ENCODE assay signal across 21 cellular contexts in the genomic region with DNA sequence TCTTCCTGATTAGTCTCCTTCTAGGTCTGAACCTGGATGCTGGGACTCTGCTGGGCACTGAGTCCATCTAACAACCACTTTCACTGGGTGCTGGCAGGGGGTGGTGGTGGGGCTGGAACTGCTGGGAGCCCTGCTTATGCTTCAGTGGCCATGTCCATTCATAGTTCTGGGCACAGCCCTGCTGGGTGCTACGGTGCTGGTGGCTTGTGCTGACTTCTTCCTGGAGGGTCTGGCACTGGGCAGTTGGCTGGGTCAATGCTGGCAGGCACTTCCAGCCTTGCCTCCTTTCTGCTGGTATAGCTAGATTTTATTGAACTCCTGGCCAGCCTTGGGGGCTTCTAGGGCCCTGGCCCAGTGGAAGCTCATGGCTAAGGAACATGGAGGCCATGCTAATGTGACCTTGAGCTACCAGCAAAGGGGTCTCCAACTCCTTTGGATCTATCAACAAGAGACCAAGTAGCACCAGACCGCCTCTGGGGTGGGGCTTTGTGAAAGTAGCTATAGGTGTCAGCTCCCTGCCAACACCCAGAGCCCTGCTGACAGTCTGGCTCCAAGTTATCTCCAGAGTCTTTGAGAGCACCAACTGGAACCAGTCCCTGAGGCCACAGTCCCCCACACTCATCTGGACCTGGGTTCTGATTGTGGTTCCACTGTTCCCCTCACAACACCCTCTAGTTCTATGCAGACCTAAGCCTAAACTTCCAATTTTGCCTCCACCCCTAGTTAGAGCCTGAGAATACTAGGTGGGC.
DNase-seq lines count a peak whose midpoint lies in the region; ATAC-seq, FAIRE-seq and TF ChIP-seq lines count a peak whose summit lies in the region.
"Had no signal": no experiment of that assay in that cellular context is flagged by ENCODE, and none has a peak within 500 bp of the region (broad histone marks: within the 10 kb centered on the region; RNA-seq: fewer than 3 reads in every experiment).

No MANE protein-coding gene starts in this region.

- H3K23ac ChIP-seq in IMR-90 (ENCODE audit: low read depth, low read length) (no peak overlapping the region), mesenchymal stem cell (ENCODE audit: low read length in 2 of 2) (no peak overlapping the region)

- ATAC-seq in IMR-90 (ENCODE audit: low read depth) = no peak
- peak; percentile 21 for ATAC-seq in stimulated activated effector memory CD8-positive, alpha-beta T cell treated with anti-CD3 and anti-CD28 coated beads, Interleukin-12 subunit alpha, Interleukin-12 subunit beta, amount 100 ng/mL, for 72 hours
- no peak for ATAC-seq in GM18498 (IDR thresholded peaks at IDR 0.05; ENCODE audit: unreplicated experiment)
- ATAC-seq: HCT116 had no signal

- intact Hi-C loops in IMR-90 (cut with micrococcal nuclease) = no loop called here

- H3K14ac ChIP-seq in IMR-90 (replicated peaks; ENCODE audit: low read depth, low read length) (no peak overlapping the region), mesenchymal stem cell (ENCODE audit: low read length in 2 of 2) (peak overlapping the region in 1 of 2 experiments; percentile 36)

- peaks cover 4% of the 10 kb centered on the region; the same call in 1 of the 2 replicates for H4K20me1 ChIP-seq in IMR-90 (ENCODE audit: insufficient read depth, low read length)
- H4K20me1 ChIP-seq: BLaER1 treated with 17β-estradiol and CSF1 and Interleukin-3, amounts not matched to agents 10 nM and 100 nM had no signal

- H3K4ac ChIP-seq in IMR-90 (ENCODE audit: low read depth, low read length) (no peak overlapping the region), mesenchymal stem cell (ENCODE audit: low read depth in 1 of 2, low read length in 2 of 2) (no peak overlapping the region)

- H3K27ac Mint-ChIP-seq in stimulated activated effector memory CD8-positive, alpha-beta T cell treated with anti-CD3 and anti-CD28 coated beads, Interleukin-12 subunit alpha, Interleukin-12 subunit beta, amount 100 ng/mL, for 72 hours = no peak overlapping the region
- H3K27ac Mint-ChIP-seq: B cell; CD4-positive, CD25-positive, alpha-beta regulatory T cell; CD8-positive, alpha-beta memory T cell; HFFc6; IgD-negative memory B cell had no signal

- H3K9ac ChIP-seq in IMR-90 (ENCODE audit: low read depth, low read length) (no peak overlapping the region), mesenchymal stem cell (ENCODE audit: low read length) (no peak overlapping the region)
- H3K9ac ChIP-seq: BLaER1 treated with 17β-estradiol and CSF1 and Interleukin-3, amounts not matched to agents 10 nM and 100 nM had no signal

- H2AFZ ChIP-seq in IMR-90 (replicated peaks; ENCODE audit: low read length, poor library complexity) (peak overlapping the region; percentile 0), mesenchymal stem cell (ENCODE audit: low read depth, low read length) (no peak overlapping the region)

- H3K18ac ChIP-seq in IMR-90 (ENCODE audit: low read depth, low read length) (no peak overlapping the region), mesenchymal stem cell (ENCODE audit: low read depth in 1 of 2, low read length in 2 of 2) (peak overlapping the region; percentile 11 to 18)

- 100% methylated on average over 1 of the region's 2 CpGs; no CpG with 5 or more reads in 1 of the 2 experiments for WGBS in IMR-90 (ENCODE audit: extremely low coverage in 2 of 2, insufficient read length in 1 of 2), 2 experiments
- 93% methylated on average over 2 of the region's 2 CpGs for WGBS in mesenchymal stem cell

- H2AK5ac ChIP-seq in IMR-90 (ENCODE audit: low read depth, low read length) = no peak overlapping the region
- H2AK5ac ChIP-seq in mesenchymal stem cell (ENCODE audit: low read length, severe bottlenecking) = no peak overlapping the region

- H3K4me3 Mint-ChIP-seq in stimulated activated effector memory CD8-positive, alpha-beta T cell treated with anti-CD3 and anti-CD28 coated beads, Interleukin-12 subunit alpha, Interleukin-12 subunit beta, amount 100 ng/mL, for 72 hours = no peak overlapping the region
- H3K4me3 Mint-ChIP-seq: B cell; CD4-positive, CD25-positive, alpha-beta regulatory T cell; CD8-positive, alpha-beta memory T cell; HFFc6; IgD-negative memory B cell had no signal

- POLR2A ChIA-PET in IMR-90 (lab: Charles Lee; ENCODE audit: unreplicated experiment) = no interaction called here

- H2BK20ac ChIP-seq in IMR-90 (ENCODE audit: low read depth, low read length) = no peak overlapping the region

- H3K9me1 ChIP-seq in IMR-90 (ENCODE audit: insufficient read depth, low read length) = peaks cover 10% of the 10 kb centered on the region; the same call in 1 of the 2 replicates

- peaks cover 4% of the 10 kb centered on the region for H3K9me3 Mint-ChIP-seq in stimulated activated effector memory CD8-positive, alpha-beta T cell treated with anti-CD3 and anti-CD28 coated beads, Interleukin-12 subunit alpha, Interleukin-12 subunit beta, amount 100 ng/mL, for 72 hours
- H3K9me3 Mint-ChIP-seq: HFFc6 had no signal

- H3K9me3 ChIP-seq in IMR-90 (ENCODE audit: control insufficient read depth, insufficient read depth, low read length) = no peaks in the 10 kb centered on the region
- no peaks in the 10 kb centered on the region for H3K9me3 ChIP-seq in mesenchymal stem cell (ENCODE audit: control insufficient read depth, low read length)
- no peaks in the 10 kb centered on the region for H3K9me3 ChIP-seq in MG63
- H3K9me3 ChIP-seq: BLaER1 treated with 17β-estradiol and CSF1 and Interleukin-3, amounts not matched to agents 10 nM and 100 nM had no signal

- dilution Hi-C loops in IMR-90 (cut with HindIII; ENCODE audit: low sequenced_read_pairs, unreplicated experiment) = no loop called here

- TF ChIP-seq CTCF in IMR-90 (conservative IDR thresholded peaks at IDR 0.05; ENCODE audit: low read depth, low read length) = no peak

- H3K79me1 ChIP-seq in IMR-90 (ENCODE audit: low read depth in 1 of 2, low read length in 2 of 2) = peaks cover 17 to 32% of the 10 kb centered on the region in 2 experiments
- peaks cover 3% of the 10 kb centered on the region for H3K79me1 ChIP-seq in mesenchymal stem cell (replicated peaks; ENCODE audit: low read length, poor library complexity, severe bottlenecking)

- H3K36me3 ChIP-seq in IMR-90 (ENCODE audit: control insufficient read depth, insufficient read depth, low read length) (no peaks in the 10 kb centered on the region), mesenchymal stem cell (ENCODE audit: control insufficient read depth in 1 of 2, insufficient read depth in 2 of 2, low read depth in 1 of 2, low read length in 2 of 2) (no peaks in the 10 kb centered on the region), MG63 (no peaks in the 10 kb centered on the region)
- H3K36me3 ChIP-seq: BLaER1 treated with 17β-estradiol and CSF1 and Interleukin-3, amounts not matched to agents 10 nM and 100 nM had no signal

- TF ChIP-seq RAD21 in IMR-90 (IDR thresholded peaks at IDR 0.05; ENCODE audit: low read length) = no peak

- BruUV-seq in IMR-90 (replicated peaks; lab: Mats Ljungman, UMichigan) = no TSS peak

- H2AK9ac ChIP-seq in IMR-90 (replicated peaks; ENCODE audit: low read depth, low read length, poor library complexity) = no peak overlapping the region

- H3K27me3 ChIP-seq in IMR-90 (ENCODE audit: control insufficient read depth, insufficient read depth, low read length) (no peaks in the 10 kb centered on the region), mesenchymal stem cell (ENCODE audit: control insufficient read depth in 1 of 2, insufficient read depth in 1 of 2, low read length in 2 of 2) (no peaks in the 10 kb centered on the region), MG63 (no peaks in the 10 kb centered on the region)
- H3K27me3 ChIP-seq: BLaER1 treated with 17β-estradiol and CSF1 and Interleukin-3, amounts not matched to agents 10 nM and 100 nM had no signal

- H3K27ac ChIP-seq in IMR-90 (ENCODE audit: insufficient read depth, low read length) (no peak overlapping the region), mesenchymal stem cell (ENCODE audit: low read length, poor library complexity, severe bottlenecking) (no peak overlapping the region)
- H3K27ac ChIP-seq: BLaER1 treated with 17β-estradiol and CSF1 and Interleukin-3, amounts not matched to agents 10 nM and 100 nM; HL-60 had no signal

- no peak for TF ChIP-seq POLR2A in IMR-90 (IDR thresholded peaks at IDR 0.05; ENCODE audit: low read depth, low read length)
- no peak for TF ChIP-seq POLR2A in GM12892 (IDR thresholded peaks at IDR 0.05; ENCODE audit: low read depth, low read length)

- H2BK120ac ChIP-seq in IMR-90 (ENCODE audit: low read depth, low read length) = no peak overlapping the region
- no peak overlapping the region for H2BK120ac ChIP-seq in mesenchymal stem cell (ENCODE audit: low read depth, low read length)

- no peaks in the 10 kb centered on the region for H3K4me1 Mint-ChIP-seq in stimulated activated effector memory CD8-positive, alpha-beta T cell treated with anti-CD3 and anti-CD28 coated beads, Interleukin-12 subunit alpha, Interleukin-12 subunit beta, amount 100 ng/mL, for 72 hours
- H3K4me1 Mint-ChIP-seq: B cell; CD4-positive, CD25-positive, alpha-beta regulatory T cell; CD8-positive, alpha-beta memory T cell; IgD-negative memory B cell had no signal

- H4K8ac ChIP-seq in IMR-90 (ENCODE audit: low read depth in 2 of 2, low read length in 2 of 2) = no peak overlapping the region
- no peak overlapping the region for H4K8ac ChIP-seq in mesenchymal stem cell (ENCODE audit: low read length)

- H4K5ac ChIP-seq in IMR-90 (ENCODE audit: low read depth, low read length) = no peak overlapping the region

- H2BK5ac ChIP-seq in IMR-90 (ENCODE audit: low read depth, low read length, poor library complexity, severe bottlenecking) (no peak overlapping the region), mesenchymal stem cell (ENCODE audit: low read depth, low read length, poor library complexity, severe bottlenecking) (no peak overlapping the region)

- H2BK15ac ChIP-seq in IMR-90 (ENCODE audit: low read depth, low read length) = no peak overlapping the region
- H2BK15ac ChIP-seq in mesenchymal stem cell (ENCODE audit: low read depth, poor library complexity, severe bottlenecking) = no peak overlapping the region

- H3K36me3 Mint-ChIP-seq in stimulated activated effector memory CD8-positive, alpha-beta T cell treated with anti-CD3 and anti-CD28 coated beads, Interleukin-12 subunit alpha, Interleukin-12 subunit beta, amount 100 ng/mL, for 72 hours = no peaks in the 10 kb centered on the region
- H3K36me3 Mint-ChIP-seq: CD4-positive, CD25-positive, alpha-beta regulatory T cell; CD8-positive, alpha-beta memory T cell; IgD-negative memory B cell had no signal

- CTCF ChIA-PET in IMR-90 (lab: Yijun Ruan, JAX) = no interaction called here

- in situ Hi-C loops in IMR-90 (cut with MboI; ENCODE audit: low sequenced_read_pairs) = no loop called here

- H3K56ac ChIP-seq in IMR-90 (ENCODE audit: extremely low read depth, insufficient read depth, low read length) = no peak overlapping the region

- no peak for FAIRE-seq in GM12892 (lab: Jason Lieb, UNC)
- FAIRE-seq: G401.6, GM12891 had no signal

- H4K91ac ChIP-seq in IMR-90 (ENCODE audit: insufficient read depth, low read depth, low read length) = no peak overlapping the region
- no peak overlapping the region for H4K91ac ChIP-seq in mesenchymal stem cell (ENCODE audit: low read length)

- DNase-seq in IMR-90 (no peak), mesenchymal stem cell (no peak), GM12892 (ENCODE audit: insufficient read length) (no peak), MG63 (no peak)
- no peak for DNase-seq in stimulated activated effector memory CD8-positive, alpha-beta T cell treated with anti-CD3 and anti-CD28 coated beads, Interleukin-12 subunit alpha, Interleukin-12 subunit beta, amount 100 ng/mL, for 72 hours (ENCODE audit: low spot score in 2 of 2)
- DNase-seq: CD4-positive, CD25-positive, alpha-beta regulatory T cell; CD8-positive, alpha-beta memory T cell; COR-L47; DMS 273 treated with DMSO at 0.1 percent for 48 hours; DMS53; GOT3; H7; HFFc6 had no signal

- H3K4me3 ChIP-seq in IMR-90 (ENCODE audit: insufficient read depth, low read depth, low read length) (no peak overlapping the region), mesenchymal stem cell (ENCODE audit: insufficient read depth in 1 of 2, low read depth in 1 of 2, low read length in 2 of 2) (no peak overlapping the region), MG63 (no peak overlapping the region)
- H3K4me3 ChIP-seq: BLaER1 treated with 17β-estradiol and CSF1 and Interleukin-3, amounts not matched to agents 10 nM and 100 nM had no signal

- H3K4me1 ChIP-seq in IMR-90 (ENCODE audit: control insufficient read depth, insufficient read depth, low read length) (0 out of 2 replicates have a peak, but pooled peaks cover 5% of the 10 kb centered on the region), mesenchymal stem cell (ENCODE audit: control insufficient read depth, insufficient read depth, low read depth, low read length) (peaks cover 1% of the 10 kb centered on the region)
- H3K4me1 ChIP-seq: BLaER1 treated with 17β-estradiol and CSF1 and Interleukin-3, amounts not matched to agents 10 nM and 100 nM had no signal

- no peak overlapping the region for H2BK12ac ChIP-seq in mesenchymal stem cell (ENCODE audit: low read length in 2 of 2)

- H3K4me2 ChIP-seq in IMR-90 (ENCODE audit: low read depth, low read length) (no peak overlapping the region), mesenchymal stem cell (ENCODE audit: low read length, poor library complexity, severe bottlenecking) (no peak overlapping the region)
- H3K4me2 ChIP-seq: BLaER1 treated with 17β-estradiol and CSF1 and Interleukin-3, amounts not matched to agents 10 nM and 100 nM had no signal
